9 cellular contexts compared by ENCODE assay signal in the genomic region with DNA sequence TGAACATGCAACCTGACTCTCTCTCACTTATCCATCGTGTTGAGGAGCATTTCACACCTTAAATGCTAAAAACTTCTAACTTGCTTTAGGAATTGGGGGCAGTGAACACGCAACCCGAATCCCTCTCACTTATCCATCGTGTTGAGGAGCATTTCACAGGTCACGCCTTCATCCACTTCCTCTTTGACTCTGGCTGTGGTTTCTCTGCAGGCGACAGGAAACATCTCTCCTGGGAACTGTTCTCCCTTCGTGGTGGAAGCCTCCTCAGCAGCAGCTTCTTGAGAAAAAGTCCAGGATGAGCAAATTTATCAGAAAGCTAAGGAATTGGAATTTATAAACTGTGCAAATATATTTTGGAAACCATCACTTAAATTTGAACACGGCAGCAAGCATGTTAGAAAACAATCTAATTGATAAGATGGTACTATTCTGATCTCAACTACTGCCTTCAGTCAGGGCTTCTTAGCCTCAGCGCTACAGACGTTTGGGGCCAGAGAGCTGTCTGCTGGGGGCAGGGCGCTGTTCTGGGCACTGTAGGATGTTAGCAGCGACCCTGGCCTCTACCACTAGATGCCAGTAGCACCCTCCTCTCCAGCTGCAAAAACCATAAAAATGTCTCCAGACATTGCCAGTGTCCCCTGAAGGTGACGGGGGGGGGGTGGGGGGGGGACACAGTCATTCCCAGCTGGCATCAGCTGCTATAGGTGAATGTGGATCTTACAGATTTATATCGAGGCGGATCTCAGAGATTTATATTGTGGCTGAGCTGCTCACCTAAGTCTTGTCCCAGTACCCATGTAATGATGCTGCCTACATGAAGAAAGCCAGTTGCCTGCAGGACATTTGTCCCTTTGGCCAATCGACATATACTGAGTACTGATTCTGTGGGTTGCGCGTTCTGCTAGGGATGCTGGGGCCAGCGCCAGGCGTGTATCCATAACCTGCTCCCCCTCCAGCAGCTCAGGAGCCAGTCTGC. TPM values are rescaled to one million over a fixed set of nuclear protein-coding genes. Genes with fewer than 3 reads are reported as not detected.
DNase-seq lines count a peak whose midpoint lies in the region; ATAC-seq and TF ChIP-seq lines count a peak whose summit lies in the region.
"Had no signal": no experiment of that assay in that cellular context is flagged by ENCODE, and none has a peak within 500 bp of the region (broad histone marks: within the 10 kb centered on the region; RNA-seq: fewer than 3 reads in every experiment).

No MANE protein-coding gene starts in this region.

- H3K9me3 ChIP-seq in iPS-18a (ENCODE audit: control insufficient read depth, low read depth, low read length): no peaks in the 10 kb centered on the region

- peak; percentile 78 for ATAC-seq in stimulated activated naive CD8-positive, alpha-beta T cell treated with anti-CD3 and anti-CD28 coated beads, Interleukin-15, Interleukin-2, amounts not matched to agents 100 U/mL and 50 U/mL, for 24 hours
- ATAC-seq in HG03135 (IDR thresholded peaks at IDR 0.05; ENCODE audit: unreplicated experiment): no peak

- peaks cover 51% of the 10 kb centered on the region for H3K27me3 Mint-ChIP-seq in activated CD4-positive, alpha-beta T cell treated with anti-CD3 and anti-CD28 coated beads, Interleukin-2, amount 10 ng/mL, durations not matched to agents 24 days and 14 days

- no peak overlapping the region for H3K4me3 Mint-ChIP-seq in activated CD4-positive, alpha-beta T cell treated with anti-CD3 and anti-CD28 coated beads, Interleukin-2, amount 10 ng/mL, durations not matched to agents 24 days and 14 days

- no peaks in the 10 kb centered on the region for H3K27me3 ChIP-seq in iPS-18a (ENCODE audit: control insufficient read depth, insufficient read depth, low read length)

- H3K4me1 ChIP-seq in iPS-18a (ENCODE audit: control insufficient read depth, low read depth, low read length): peaks cover 27% of the 10 kb centered on the region

- no peak overlapping the region for H3K9ac ChIP-seq in iPS-18a (ENCODE audit: low read length)

- peak; percentile 76 for TF ChIP-seq CTCF in GM12872 (IDR thresholded peaks at IDR 0.05; ENCODE audit: insufficient read depth, low read depth, low read length)

- peak; percentile 56 for DNase-seq in AG20443 (ENCODE audit: low spot score)
- DNase-seq in NCI-H1105 (lab: John Stamatoyannopoulos, UW): peak; percentile 18
- peak; percentile 66 for DNase-seq in activated CD4-positive, alpha-beta T cell treated with anti-CD3 and anti-CD28 coated beads, Interleukin-2, amount 10 ng/mL, durations not matched to agents 24 days and 14 days
- DNase-seq in stimulated activated naive CD8-positive, alpha-beta T cell treated with anti-CD3 and anti-CD28 coated beads, Interleukin-15, Interleukin-2, amounts not matched to agents 100 U/mL and 50 U/mL, for 24 hours: peak; percentile 50
- no peak for DNase-seq in activated CD4-positive, CD25-positive, alpha-beta regulatory T cell treated with anti-CD3 and anti-CD28 coated beads, Interleukin-2, amount 50 U/mL, for 72 hours

- H3K4me3 ChIP-seq in iPS-18a (ENCODE audit: low read length): peak overlapping the region; percentile 7

- H3K4me1 Mint-ChIP-seq in activated CD4-positive, alpha-beta T cell treated with anti-CD3 and anti-CD28 coated beads, Interleukin-2, amount 10 ng/mL, durations not matched to agents 24 days and 14 days: peaks cover 11% of the 10 kb centered on the region

- no peaks in the 10 kb centered on the region for H3K36me3 ChIP-seq in iPS-18a (ENCODE audit: control insufficient read depth, low read depth, low read length)

- no peaks in the 10 kb centered on the region for H3K36me3 Mint-ChIP-seq in activated CD4-positive, alpha-beta T cell treated with anti-CD3 and anti-CD28 coated beads, Interleukin-2, amount 10 ng/mL, durations not matched to agents 24 days and 14 days (ENCODE audit: low read depth)

- H3K27ac Mint-ChIP-seq in activated CD4-positive, alpha-beta T cell treated with anti-CD3 and anti-CD28 coated beads, Interleukin-2, amount 10 ng/mL, durations not matched to agents 24 days and 14 days: no peak overlapping the region

- no peaks in the 10 kb centered on the region for H3K9me3 Mint-ChIP-seq in activated CD4-positive, alpha-beta T cell treated with anti-CD3 and anti-CD28 coated beads, Interleukin-2, amount 10 ng/mL, durations not matched to agents 24 days and 14 days

- intact Hi-C loops in activated CD4-positive, alpha-beta T cell treated with anti-CD3 and anti-CD28 coated beads, Interleukin-2, amount 10 ng/mL, durations not matched to agents 24 days and 14 days (cut with micrococcal nuclease): loop anchor here (5.0 to 10.0 kb wide), 3 partner anchors 64 to 406 kb away; no protein-coding TSS in a partner anchor

- no peak overlapping the region for H3K27ac ChIP-seq in iPS-18a (ENCODE audit: low read length)
- H3K27ac ChIP-seq: epithelial cell of prostate had no signal

RNA-seq across cellular contexts. Expression of a gene that starts 26.2 kb away (rescaled TPM):
- total RNA-seq in activated CD4-positive, alpha-beta T cell treated with anti-CD3 and anti-CD28 coated beads, Interleukin-2, amount 10 ng/mL, durations not matched to agents 24 days and 14 days: not detected in 2 replicates
